8 cellular contexts compared by ENCODE assay signal in the genomic region with DNA sequence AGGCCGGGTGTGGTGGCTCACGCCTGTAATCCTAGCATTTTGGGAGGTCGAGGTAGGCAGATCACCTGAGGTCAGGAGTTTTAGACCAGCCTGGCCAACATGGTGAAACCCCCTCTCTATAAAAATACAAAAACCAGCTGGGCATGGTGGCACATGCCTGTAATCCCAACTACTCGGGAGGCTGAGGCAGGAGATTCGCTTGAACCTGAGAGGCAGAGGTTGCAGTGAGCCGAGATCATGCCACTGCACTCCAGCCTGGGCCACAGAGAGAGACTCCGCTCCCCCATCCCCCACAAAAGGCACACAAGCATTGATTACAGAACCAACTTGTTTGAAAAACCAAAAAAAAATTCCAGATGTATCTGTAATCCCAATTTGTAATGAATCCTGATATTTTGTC. TPM values are rescaled to one million over a fixed set of nuclear protein-coding genes. Genes with fewer than 3 reads are reported as not detected.
A peak's percentile ranks its signal among the peaks of the same experiment; 100 is the strongest.
DNase-seq lines count a peak whose midpoint lies in the region; ATAC-seq, FAIRE-seq and TF ChIP-seq lines count a peak whose summit lies in the region.
"Not testable (repeated sequence)": the region's sequence is repeated elsewhere in the genome, so short reads cannot be mapped to it uniquely, and the experiment has no call there.

No MANE protein-coding gene starts in this region.

- H2BK12ac ChIP-seq in H1 (ENCODE audit: low read depth, low read length): not testable (repeated sequence)

- not testable (repeated sequence) for H3K14ac ChIP-seq in H1 (ENCODE audit: insufficient read length)

- 54% methylated on average over 7 of the region's 7 CpGs; no CpG with 5 or more reads in 1 of the 2 experiments for WGBS in H1 (ENCODE audit: extremely low coverage in 1 of 2, insufficient coverage in 1 of 2, insufficient read length in 1 of 2, insufficient replicate concordance in 2 of 2, low coverage in 1 of 2, low lambda C conversion rate in 2 of 2, missing lambda C conversion rate in 1 of 2), 2 experiments

- H3F3A ChIP-seq in SU-DHL-6 (ENCODE audit: insufficient read depth): peaks cover 50% of the 10 kb centered on the region

- not testable (repeated sequence) for H3K18ac ChIP-seq in H1 (ENCODE audit: extremely low read depth, low read length)

- H3K4me3 ChIP-seq in AG04450 (ENCODE audit: low read depth, low read length): peak overlapping the region; percentile 78
- peak overlapping the region; percentile 80 for H3K4me3 ChIP-seq in HEK293 (ENCODE audit: low read depth, low read length)
- peak overlapping the region; percentile 76 for H3K4me3 ChIP-seq in SU-DHL-6 (ENCODE audit: insufficient read depth, low read length, poor library complexity, severe bottlenecking)
- peak overlapping the region; percentile 69 to 88 (median 78) for H3K4me3 ChIP-seq in H1 (ENCODE audit: extremely low read depth in 1 of 4, insufficient read depth in 2 of 4, low read depth in 3 of 4, low read length in 4 of 4)
- H3K4me3 ChIP-seq in iPS-15b (ENCODE audit: low read depth, low read length): peak overlapping the region; percentile 92

- not testable (repeated sequence) for H3K27ac ChIP-seq in AG04450 (ENCODE audit: low read depth, low read length); HEK293 (ENCODE audit: extremely low read depth, low read depth, low read length); H1 (ENCODE audit: low read depth, low read length)
- peak overlapping the region; percentile 96 for H3K27ac ChIP-seq in SU-DHL-6 (ENCODE audit: low read depth, low read length)

- not testable (repeated sequence) for H3K27me3 Mint-ChIP-seq in activated naive CD8-positive, alpha-beta T cell; natural killer cell (ENCODE audit: low read depth in 2 of 2)

- peak overlapping the region; percentile 99 for H3K4me3 Mint-ChIP-seq in activated naive CD8-positive, alpha-beta T cell
- H3K4me3 Mint-ChIP-seq in natural killer cell: peak overlapping the region; percentile 96
- H3K4me3 Mint-ChIP-seq in stimulated activated effector memory CD8-positive, alpha-beta T cell treated with anti-CD3 and anti-CD28 coated beads, Interleukin-12 subunit alpha, Interleukin-12 subunit beta, amount 100 ng/mL, for 72 hours: peak overlapping the region; percentile 93

- CTCF ChIA-PET in AG04450 (lab: Charles Lee): not testable (repeated sequence)
- CTCF ChIA-PET in HEK293 (lab: Yijun Ruan, JAX): interaction anchor here (1.4 kb wide), 1 partner anchor 53 kb away, joined by 3 read pairs; no protein-coding TSS in a partner anchor
- CTCF ChIA-PET in H1 (lab: Charles Lee; ENCODE audit: partially characterized antibody): interaction anchor here (1.0 kb wide), 1 partner anchor 99 kb away, joined by 3 read pairs; no protein-coding TSS in a partner anchor

- H3K9ac ChIP-seq in SU-DHL-6 (ENCODE audit: low read length): peak overlapping the region; percentile 87
- not testable (repeated sequence) for H3K9ac ChIP-seq in H1 (replicated peaks in 1 of 4; ENCODE audit: extremely low read depth in 1 of 4, low read depth in 3 of 4, low read length in 3 of 4); iPS-15b (ENCODE audit: low read depth, low read length)

- peaks cover 20% of the 10 kb centered on the region for H3K36me3 Mint-ChIP-seq in activated naive CD8-positive, alpha-beta T cell
- not testable (repeated sequence) for H3K36me3 Mint-ChIP-seq in natural killer cell
- peaks cover 78% of the 10 kb centered on the region for H3K36me3 Mint-ChIP-seq in stimulated activated effector memory CD8-positive, alpha-beta T cell treated with anti-CD3 and anti-CD28 coated beads, Interleukin-12 subunit alpha, Interleukin-12 subunit beta, amount 100 ng/mL, for 72 hours

- not testable (repeated sequence) for H2BK120ac ChIP-seq in H1 (replicated peaks; ENCODE audit: low read depth, low read length)

- H3K4me1 ChIP-seq in HEK293 (ENCODE audit: control insufficient read depth, insufficient read depth, low read length) (peaks cover 16% of the 10 kb centered on the region), H1 (replicated peaks in 1 of 4; ENCODE audit: control insufficient read depth in 3 of 4, insufficient read depth in 4 of 4, low read length in 3 of 4) (peaks cover 10 to 19% (median 10%) of the 10 kb centered on the region in 4 experiments), iPS-15b (ENCODE audit: control insufficient read depth, insufficient read depth, low read length) (peaks cover 30% of the 10 kb centered on the region)

- H3K23ac ChIP-seq in H1 (ENCODE audit: insufficient read length): not testable (repeated sequence)

- H3K27ac Mint-ChIP-seq in activated naive CD8-positive, alpha-beta T cell: peak overlapping the region; percentile 96
- H3K27ac Mint-ChIP-seq in natural killer cell: peak overlapping the region; percentile 93 to 95
- peak overlapping the region; percentile 96 for H3K27ac Mint-ChIP-seq in stimulated activated effector memory CD8-positive, alpha-beta T cell treated with anti-CD3 and anti-CD28 coated beads, Interleukin-12 subunit alpha, Interleukin-12 subunit beta, amount 100 ng/mL, for 72 hours

- POLR2A ChIA-PET in AG04450 (lab: Yijun Ruan, JAX): not testable (repeated sequence)
- POLR2A ChIA-PET in HEK293 (lab: Yijun Ruan, JAX) (interaction anchor here (1.1 to 1.3 kb wide), 2 partner anchors 53 to 183 kb away, joined by 4 to 7 read pairs; a partner anchor contains a TSS), H1 (lab: Charles Lee; ENCODE audit: partially characterized antibody) (interaction anchor here (0.8 to 2.2 kb wide), 16 partner anchors 10 to 99 kb away, joined by 3 to 23 read pairs (median 3); no protein-coding TSS in a partner anchor)

- H3K4me2 ChIP-seq in SU-DHL-6 (ENCODE audit: low read depth, low read length, poor library complexity, severe bottlenecking) (peak overlapping the region; percentile 63), H1 (ENCODE audit: insufficient read depth in 1 of 2, low read depth in 2 of 2, low read length in 2 of 2) (peak overlapping the region; percentile 58 to 90)

- ATAC-seq in natural killer cell; stimulated activated effector memory CD8-positive, alpha-beta T cell treated with anti-CD3 and anti-CD28 coated beads, Interleukin-12 subunit alpha, Interleukin-12 subunit beta, amount 100 ng/mL, for 72 hours: not testable (repeated sequence)

- not testable (repeated sequence) for H3K4ac ChIP-seq in H1 (replicated peaks; ENCODE audit: insufficient read length, low read depth, low read length)

- peaks cover 3 to 49% of the 10 kb centered on the region in 2 experiments; a peak in 2 of 3 replicates for H3K36me3 ChIP-seq in HEK293 (ENCODE audit: control insufficient read depth in 2 of 2, insufficient read depth in 1 of 2, low read length in 2 of 2)
- peaks cover 13% of the 10 kb centered on the region for H3K36me3 ChIP-seq in SU-DHL-6 (ENCODE audit: low read length)
- peaks cover 10 to 52% (median 23%) of the 10 kb centered on the region in 4 experiments; a peak in 7 of 8 replicates for H3K36me3 ChIP-seq in H1 (ENCODE audit: control insufficient read depth in 2 of 4, insufficient read depth in 4 of 4, low read length in 3 of 4)
- peaks cover 32% of the 10 kb centered on the region for H3K36me3 ChIP-seq in iPS-15b (ENCODE audit: control insufficient read depth, insufficient read depth, low read length)

- not testable (repeated sequence) for H2AFZ ChIP-seq in SU-DHL-6 (ENCODE audit: low read depth, low read length, severe bottlenecking); H1 (ENCODE audit: low read length)

- H3K79me2 ChIP-seq in SU-DHL-6 (ENCODE audit: insufficient read depth, low read length) (peaks cover 67% of the 10 kb centered on the region), H1 (ENCODE audit: control insufficient read depth in 1 of 2, insufficient read depth in 2 of 2, low read length in 2 of 2) (peaks cover 52 to 64% of the 10 kb centered on the region in 2 experiments)

- TF ChIP-seq POLR2A in H1 (IDR thresholded peaks at IDR 0.05; ENCODE audit: control extremely low read depth in 1 of 2, low read depth in 2 of 2, low read length in 2 of 2): not testable (repeated sequence)

- H3K23me2 ChIP-seq in H1 (ENCODE audit: low read depth, low read length): not testable (repeated sequence)

- not testable (repeated sequence) for H3K56ac ChIP-seq in H1 (replicated peaks; ENCODE audit: insufficient read length, low read depth, low read length)

- H3K79me1 ChIP-seq in H1 (ENCODE audit: low read depth, low read length): not testable (repeated sequence)

- not testable (repeated sequence) for H3K27me3 ChIP-seq in AG04450 (ENCODE audit: control insufficient read depth, insufficient read depth, low read length); SU-DHL-6 (ENCODE audit: low read length); H1 (replicated peaks in 1 of 4; ENCODE audit: control insufficient read depth in 3 of 4, extremely low read depth in 1 of 4, insufficient read depth in 3 of 4, low read length in 3 of 4); iPS-15b (ENCODE audit: control insufficient read depth, insufficient read depth, low read length)

- not testable (repeated sequence) for H2AK5ac ChIP-seq in H1 (ENCODE audit: low read depth, low read length)

- not testable (repeated sequence) for TF ChIP-seq RAD21 in H1 (IDR thresholded peaks at IDR 0.05 in 1 of 2, conservative IDR thresholded peaks at IDR 0.05 in 1 of 2; ENCODE audit: low read depth in 2 of 2, low read length in 2 of 2)

- H3K9me2 ChIP-seq in SU-DHL-6 (replicated peaks; ENCODE audit: insufficient read depth, low read length): not testable (repeated sequence)

- H4K5ac ChIP-seq in H1 (ENCODE audit: insufficient read length, low read depth, low read length): not testable (repeated sequence)

- H4K91ac ChIP-seq in H1 (replicated peaks; ENCODE audit: insufficient read length, low read length): not testable (repeated sequence)

- TF ChIP-seq CTCF in AG04450 (IDR thresholded peaks at IDR 0.05; ENCODE audit: low read depth, low read length); HEK293 (tag by site-specific recombination; IDR thresholded peaks at IDR 0.05); SU-DHL-6 (IDR thresholded peaks at IDR 0.05; ENCODE audit: insufficient read depth, low read length, poor library complexity, severe bottlenecking); H1 (IDR thresholded peaks at IDR 0.05; ENCODE audit: control extremely low read depth in 1 of 3, insufficient read depth in 1 of 3, low read depth in 1 of 3, low read length in 3 of 3); natural killer cell (IDR thresholded peaks at IDR 0.05): not testable (repeated sequence)

- H2BK15ac ChIP-seq in H1 (ENCODE audit: low read length): not testable (repeated sequence)

- H2BK5ac ChIP-seq in H1 (ENCODE audit: low read depth, low read length): not testable (repeated sequence)

- intact Hi-C loops in natural killer cell (cut with micrococcal nuclease): loop anchor here (2.0 to 5.0 kb wide), 2 partner anchors 20 to 95 kb away; no protein-coding TSS in a partner anchor

- not testable (repeated sequence) for H2BK20ac ChIP-seq in H1 (ENCODE audit: low read length)

- FAIRE-seq in H1 (lab: Jason Lieb, UNC): not testable (repeated sequence)

- not testable (repeated sequence) for H4K8ac ChIP-seq in H1 (ENCODE audit: extremely low read depth, insufficient read depth, low read length)

- not testable (repeated sequence) for DNase-seq in AG04450 (ENCODE audit: low read depth, low spot score); H1 (ENCODE audit: low read depth in 1 of 2, low spot score in 2 of 2); natural killer cell; stimulated activated effector memory CD8-positive, alpha-beta T cell treated with anti-CD3 and anti-CD28 coated beads, Interleukin-12 subunit alpha, Interleukin-12 subunit beta, amount 100 ng/mL, for 72 hours (ENCODE audit: low spot score in 2 of 2)

- H3K4me1 Mint-ChIP-seq in activated naive CD8-positive, alpha-beta T cell (ENCODE audit: low read depth): peaks cover 63% of the 10 kb centered on the region
- H3K4me1 Mint-ChIP-seq in natural killer cell: peaks cover 61 to 65% of the 10 kb centered on the region in 2 donors
- H3K4me1 Mint-ChIP-seq in stimulated activated effector memory CD8-positive, alpha-beta T cell treated with anti-CD3 and anti-CD28 coated beads, Interleukin-12 subunit alpha, Interleukin-12 subunit beta, amount 100 ng/mL, for 72 hours: peaks cover 60% of the 10 kb centered on the region

- not testable (repeated sequence) for H3K9me3 Mint-ChIP-seq in activated naive CD8-positive, alpha-beta T cell (ENCODE audit: low read depth); natural killer cell; stimulated activated effector memory CD8-positive, alpha-beta T cell treated with anti-CD3 and anti-CD28 coated beads, Interleukin-12 subunit alpha, Interleukin-12 subunit beta, amount 100 ng/mL, for 72 hours

- not testable (repeated sequence) for TF ChIP-seq EP300 in H1 (IDR thresholded peaks at IDR 0.05; ENCODE audit: borderline replicate concordance in 1 of 2, low read depth in 2 of 2, low read length in 2 of 2)

- H4K20me1 ChIP-seq in SU-DHL-6 (ENCODE audit: low read depth, low read length) (peaks cover 18% of the 10 kb centered on the region; the same call in 1 of the 2 replicates), H1 (replicated peaks in 1 of 2; ENCODE audit: control insufficient read depth in 1 of 2, insufficient read depth in 2 of 2, low read length in 2 of 2) (peaks cover 41 to 46% of the 10 kb centered on the region in 2 experiments)

- not testable (repeated sequence) for H3K9me3 ChIP-seq in AG04450 (ENCODE audit: control insufficient read depth, insufficient read depth, low read length); HEK293 (ENCODE audit: control insufficient read depth, insufficient read depth, low read depth, low read length); SU-DHL-6 (ENCODE audit: insufficient read depth, low read length); H1 (ENCODE audit: insufficient read depth in 2 of 2, low read depth in 1 of 2, low read length in 1 of 2); iPS-15b (ENCODE audit: control insufficient read depth, insufficient read depth, low read length)

RNA-seq across cellular contexts. Expression of a gene that starts 2.4 kb away (rescaled TPM):
- 56.7 and 61.2 TPM in 2 replicates for polyA plus RNA-seq in AG04450 (2011; rRNA removed)
- 58.7 and 59.5 TPM in 2 replicates for polyA minus RNA-seq in AG04450 (2011; rRNA and poly(A)+ RNA removed)
- total RNA-seq in H1 (2021; fragmentation: NEBNext Ultra II Directional; extraction: Animal tissue kit (Norgen Biotek cat#: 25700)): 286 and 287 TPM in 2 replicates
- polyA plus RNA-seq in H1 (2011; rRNA removed): 122 and 138 TPM in 2 replicates
- polyA plus RNA-seq in H1 (2011; cell fraction: cytosol; rRNA removed): 180 TPM
- polyA plus RNA-seq in H1 (2011; cell fraction: nucleus; rRNA removed): 214 TPM
- polyA plus RNA-seq in H1 (2012, experiment 1 of 2): 182 to 212 TPM (median 197 TPM) in 4 replicates
- polyA plus RNA-seq in H1 (2012, experiment 2 of 2): 94.1 TPM
- polyA plus RNA-seq in H1 (2013, experiment 1 of 2): 180 TPM
- polyA plus RNA-seq in H1 (2013, experiment 2 of 2): 182 TPM
- 153 and 157 TPM in 2 replicates for polyA minus RNA-seq in H1 (2011; rRNA and poly(A)+ RNA removed)
- polyA minus RNA-seq in H1 (2011; cell fraction: cytosol; rRNA and poly(A)+ RNA removed): 91.7 TPM
- polyA minus RNA-seq in H1 (2011; cell fraction: nucleus; rRNA and poly(A)+ RNA removed): 77.4 TPM
- total RNA-seq in natural killer cell: 100 to 1,000 TPM; 119 to 157 (median 133) TPM
